In the genomic region with DNA sequence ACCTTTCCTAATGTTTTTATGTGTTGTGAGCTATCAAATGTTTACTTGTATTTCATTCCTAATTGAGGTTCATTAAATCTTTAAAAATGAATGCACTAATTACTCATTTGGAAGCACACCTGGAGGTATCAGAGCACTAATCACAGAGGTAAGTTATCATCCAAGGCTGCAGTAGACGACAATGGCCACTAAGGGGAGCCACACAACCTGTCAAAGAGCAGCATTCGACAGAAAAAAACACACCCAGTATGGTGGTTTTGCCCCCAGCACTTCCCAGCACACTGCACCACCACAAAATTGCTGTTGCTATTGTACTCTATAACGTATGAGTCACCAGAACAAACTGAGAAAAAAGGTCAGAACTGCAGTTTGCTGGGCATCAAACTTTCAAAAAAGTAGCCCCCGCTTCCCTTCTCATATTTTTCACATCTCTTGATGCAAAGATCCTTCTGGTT, we compare ENCODE assay signal across 8 cellular contexts.
A peak's percentile ranks its signal among the peaks of the same experiment; 100 is the strongest.
DNase-seq lines count a peak whose midpoint lies in the region; ATAC-seq and TF ChIP-seq lines count a peak whose summit lies in the region.

No MANE protein-coding gene starts in this region.

- peak; percentile 92 for TF ChIP-seq CTCF in Panc1 (IDR thresholded peaks at IDR 0.05)
- TF ChIP-seq CTCF in left ventricle myocardium inferior (IDR thresholded peaks at IDR 0.05; ENCODE audit: borderline replicate concordance) = peak; percentile 80

- intact Hi-C loops in Panc1 (cut with micrococcal nuclease; ENCODE audit: unreplicated experiment) (loop anchor here (5.0 to 10.0 kb wide), 3 partner anchors 210 to 635 kb away; no protein-coding TSS in a partner anchor), left ventricle myocardium inferior (cut with micrococcal nuclease) (loop anchor here (10.0 kb wide), 1 partner anchor 632 kb away; no protein-coding TSS in a partner anchor), sciatic nerve (cut with DNase I) (no loop called here)

- CTCF ChIA-PET in Panc1 (lab: Charles Lee) = interaction anchor here (0.6 kb wide), 2 partner anchors 616 to 661 kb away, joined by 3 read pairs; no protein-coding TSS in a partner anchor
- CTCF ChIA-PET in activated naive CD4-positive, alpha-beta T cell treated with anti-CD3 and anti-CD28 coated beads, Interleukin-2, amount 10 ng/mL, durations not matched to agents 7 days and 5 days (lab: Charles Lee) = interaction anchor here (0.9 to 1.9 kb wide), 10 partner anchors 9 to 634 kb away, joined by 3 to 7 read pairs (median 4); no protein-coding TSS in a partner anchor

- in situ Hi-C loops in Panc1 (cut with HindIII; ENCODE audit: low pct_unique_long_range_greater_than_20kb, low sequenced_read_pairs) = no loop called here

- H3K4me3 ChIP-seq in Panc1 (ENCODE audit: low read depth in 2 of 2, low read length in 2 of 2) (no peak overlapping the region), left ventricle myocardium inferior (no peak overlapping the region)

- no peak overlapping the region for H3K4me3 Mint-ChIP-seq in activated naive CD4-positive, alpha-beta T cell treated with anti-CD3 and anti-CD28 coated beads, Interleukin-2, amount 10 ng/mL, durations not matched to agents 7 days and 5 days

- no peaks in the 10 kb centered on the region for H3K9me3 Mint-ChIP-seq in activated naive CD4-positive, alpha-beta T cell treated with anti-CD3 and anti-CD28 coated beads, Interleukin-2, amount 10 ng/mL, durations not matched to agents 7 days and 5 days

- no peak overlapping the region for H3K27ac Mint-ChIP-seq in activated naive CD4-positive, alpha-beta T cell treated with anti-CD3 and anti-CD28 coated beads, Interleukin-2, amount 10 ng/mL, durations not matched to agents 7 days and 5 days

- no peaks in the 10 kb centered on the region for H3K36me3 Mint-ChIP-seq in activated naive CD4-positive, alpha-beta T cell treated with anti-CD3 and anti-CD28 coated beads, Interleukin-2, amount 10 ng/mL, durations not matched to agents 7 days and 5 days

- DNase-seq in EL = peak; percentile 85
- peak; percentile 67 for DNase-seq in HuH-7 (ENCODE audit: low spot score)
- peak; percentile 36 for DNase-seq in Panc1 (ENCODE audit: low read depth, low spot score)
- DNase-seq in activated naive CD4-positive, alpha-beta T cell treated with anti-CD3 and anti-CD28 coated beads, Interleukin-2, amount 10 ng/mL, durations not matched to agents 7 days and 5 days = peak; percentile 73
- DNase-seq in left ventricle myocardium inferior = no peak
- no peak for DNase-seq in sciatic nerve (ENCODE audit: low spot score)

- H3K9me3 ChIP-seq in Panc1 (ENCODE audit: control insufficient read depth, insufficient read depth, low read depth, low read length) (no peaks in the 10 kb centered on the region), left ventricle myocardium inferior (replicated peaks) (no peaks in the 10 kb centered on the region)

- H3K36me3 ChIP-seq in Panc1 (ENCODE audit: control insufficient read depth, insufficient read depth, low read length) (no peaks in the 10 kb centered on the region), left ventricle myocardium inferior (no peaks in the 10 kb centered on the region)

- POLR2A ChIA-PET in Panc1 (lab: Charles Lee) = no interaction called here

- H3K27ac ChIP-seq in Panc1 (ENCODE audit: low read length) = no peak overlapping the region
- H3K27ac ChIP-seq in left ventricle myocardium inferior (replicated peaks) = no peak overlapping the region

- H3K27me3 ChIP-seq in Panc1 (ENCODE audit: control insufficient read depth, insufficient read depth, low read length) (no peaks in the 10 kb centered on the region), left ventricle myocardium inferior (ENCODE audit: low read depth) (peaks cover 45% of the 10 kb centered on the region)

- H3K4me1 Mint-ChIP-seq in activated naive CD4-positive, alpha-beta T cell treated with anti-CD3 and anti-CD28 coated beads, Interleukin-2, amount 10 ng/mL, durations not matched to agents 7 days and 5 days = peaks cover 2% of the 10 kb centered on the region

- peaks cover 8% of the 10 kb centered on the region for H3K4me1 ChIP-seq in Panc1 (ENCODE audit: control insufficient read depth, insufficient read depth, low read length)
- no peaks in the 10 kb centered on the region for H3K4me1 ChIP-seq in left ventricle myocardium inferior

- ATAC-seq in GM21423 (IDR thresholded peaks at IDR 0.05; ENCODE audit: unreplicated experiment) (peak; percentile 80), Panc1 (peak; percentile 81), sciatic nerve (peak; percentile 85), HG03025 (IDR thresholded peaks at IDR 0.05; ENCODE audit: low FRiP score, unreplicated experiment) (no peak)

- H3K27me3 Mint-ChIP-seq in activated naive CD4-positive, alpha-beta T cell treated with anti-CD3 and anti-CD28 coated beads, Interleukin-2, amount 10 ng/mL, durations not matched to agents 7 days and 5 days = peaks cover 36% of the 10 kb centered on the region

- BruUV-seq in Panc1 (replicated peaks; lab: Mats Ljungman, UMichigan) = no TSS peak

Comparison
In these comparisons a context has a peak if more than half of its experiments do, and no peak if none do; other contexts are left out.
1. DNase-seq: peak in EL (single experiment), HuH-7 (single experiment), Panc1 (single experiment) and activated naive CD4-positive, alpha-beta T cell treated with anti-CD3 and anti-CD28 coated beads, Interleukin-2, amount 10 ng/mL, durations not matched to agents 7 days and 5 days (single experiment); none in left ventricle myocardium inferior (single experiment) and sciatic nerve (single experiment).